In the genomic region with DNA sequence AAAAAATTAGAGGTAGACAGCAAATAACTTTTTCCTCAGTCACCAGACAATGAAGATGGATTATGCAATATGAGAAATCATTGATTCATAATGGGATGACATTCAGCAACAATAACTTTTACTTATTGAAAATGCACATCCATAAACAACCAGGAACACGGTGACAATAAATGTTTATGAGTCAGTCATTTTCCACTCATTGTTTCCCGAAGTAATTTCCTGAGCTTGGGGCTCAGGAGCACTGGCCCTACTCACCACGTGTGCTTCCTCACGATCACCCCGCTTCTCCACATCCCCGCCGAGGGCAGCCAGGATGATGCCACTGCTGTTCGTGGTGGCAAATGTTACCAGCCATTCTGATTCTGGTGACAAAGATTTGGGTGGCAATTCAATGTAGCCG, we compare ENCODE assay signal across 16 cellular contexts.
"Had no signal": no experiment of that assay in that cellular context is flagged by ENCODE, and none has a peak within 500 bp of the region (broad histone marks: within the 10 kb centered on the region; RNA-seq: fewer than 3 reads in every experiment).

No MANE protein-coding gene starts in this region.

- H3K4me1 ChIP-seq: thyroid gland had no signal

- H3K4me3 ChIP-seq: body of pancreas, coronary artery, esophagus muscularis mucosa, thyroid gland had no signal

- ATAC-seq: activated CD8-positive, alpha-beta memory T cell treated with anti-CD3 and anti-CD28 coated beads, Interleukin-2, amount 10 ng/mL, durations not matched to agents 7 days and 5 days; activated T-helper 17 cell treated with anti-CD3 and anti-CD28 coated beads, Interleukin-2, amount 50 U/mL, for 72 hours; natural killer cell treated with Interleukin-12 subunit alpha and Interleukin-12 subunit beta and Interleukin-15 and Interleukin-18, amount 100 ng/mL, for 72 hours; stimulated activated naive B cell treated with anti-CD40 and anti-IgM and Interleukin-4, amounts not matched to agents 10 μg/mL and 1 μg/mL and 100 μg/mL, for 72 hours had no signal

- H3K27ac ChIP-seq: coronary artery, esophagus muscularis mucosa, thyroid gland had no signal

- H3K36me3 ChIP-seq: esophagus muscularis mucosa had no signal

- H3K27me3 ChIP-seq: body of pancreas, esophagus muscularis mucosa, thyroid gland had no signal

- DNase-seq: activated B cell treated with CpG ODN at 0.5 μM for 24 hours; activated CD4-positive, alpha-beta memory T cell treated with anti-CD3 and anti-CD28 coated beads for 36 hours; activated CD4-positive, alpha-beta T cell treated with anti-CD3 and anti-CD28 coated beads for 4 hours; activated CD8-positive, alpha-beta memory T cell treated with anti-CD3 and anti-CD28 coated beads, Interleukin-2, amount 10 ng/mL, durations not matched to agents 7 days and 5 days; activated naive CD4-positive, alpha-beta T cell treated with Interleukin-2 at 50 U/mL for 16 hours; activated naive CD8-positive, alpha-beta T cell treated with anti-CD3 and anti-CD28 coated beads, Interleukin-2, amount 10 ng/mL, durations not matched to agents 7 days and 5 days; amygdala; body of pancreas; effector CD4-positive, alpha-beta T cell; immature natural killer cell; stimulated activated naive B cell treated with anti-CD40 and anti-IgM and Interleukin-4, amounts not matched to agents 10 μg/mL and 1 μg/mL and 100 μg/mL, for 72 hours; thyroid gland had no signal

- H3K9me3 ChIP-seq: body of pancreas, thyroid gland had no signal
